ENCODE assay signal across 3 cellular contexts in genomic region chr12:55865327-55865726, GRCh38.
TF ChIP-seq lines count a peak whose summit lies in the region.

No MANE protein-coding gene starts in this region.

TF ChIP-seq in A549, 52 proteins besides CTCF, POLR2A, EP300 and RAD21:
- TF ChIP-seq ATOH8 (CRISPR knock-in tag; IDR thresholded peaks at IDR 0.05; ENCODE audit: low read depth) (no peak), KDM5A (IDR thresholded peaks at IDR 0.05) (no peak), ESRRA (IDR thresholded peaks at IDR 0.05; ENCODE audit: borderline replicate concordance, low read length) (no peak), EHMT2 (IDR thresholded peaks at IDR 0.05; ENCODE audit: low read depth) (no peak), USF2 (IDR thresholded peaks at IDR 0.05) (no peak), FOSB (CRISPR knock-in tag; IDR thresholded peaks at IDR 0.05) (no peak), MAZ (IDR thresholded peaks at IDR 0.05; ENCODE audit: borderline replicate concordance, low read depth, low read length) (no peak), RFX5 (IDR thresholded peaks at IDR 0.05) (no peak), JUNB (IDR thresholded peaks at IDR 0.05) (no peak), MAX (IDR thresholded peaks at IDR 0.05) (no peak), HOXB5 (CRISPR knock-in tag; IDR thresholded peaks at IDR 0.05) (no peak), HOXB13 (CRISPR knock-in tag; IDR thresholded peaks at IDR 0.05; ENCODE audit: low read depth) (no peak), MAFK (IDR thresholded peaks at IDR 0.05; ENCODE audit: partially characterized antibody) (no peak)

TF ChIP-seq in HEK293, 187 proteins besides CTCF, POLR2A, EP300 and RAD21 (continues in another document):
- TF ChIP-seq ZNF626 (tag by site-specific recombination; IDR thresholded peaks at IDR 0.05) (peak; percentile 70), PRDM4 (tag by site-specific recombination; IDR thresholded peaks at IDR 0.05) (no peak), ZNF548 (tag by site-specific recombination; IDR thresholded peaks at IDR 0.05) (no peak), ZNF501 (tag by site-specific recombination; IDR thresholded peaks at IDR 0.05) (no peak), TRIM28 (IDR thresholded peaks at IDR 0.05; ENCODE audit: borderline replicate concordance, low read length) (peak; percentile 98), ZNF513 (tag by site-specific recombination; IDR thresholded peaks at IDR 0.05) (no peak), SETDB1 (IDR thresholded peaks at IDR 0.05; ENCODE audit: insufficient read length, low read length) (peak; percentile 97), PRDM2 (tag by site-specific recombination; IDR thresholded peaks at IDR 0.05; ENCODE audit: borderline replicate concordance) (no peak)

TF ChIP-seq in K562, 482 proteins besides CTCF, POLR2A, EP300 and RAD21:
- TF ChIP-seq TRIM28 (IDR thresholded peaks at IDR 0.05) = peak; percentile 85; the same call in 1 of the 2 replicates
- 0 out of 3 replicates have a peak, but pooled peaks of 1 of the 2 experiments have one; percentile 33 for TF ChIP-seq CBX3 (IDR thresholded peaks at IDR 0.05; ENCODE audit: borderline replicate concordance in 1 of 2, low read length in 2 of 2)
- TF ChIP-seq POLR2B (IDR thresholded peaks at IDR 0.05; ENCODE audit: low read depth, partially characterized antibody) = no peak
